Comparison of ENCODE assay signal across 30 cellular contexts in the genomic region with DNA sequence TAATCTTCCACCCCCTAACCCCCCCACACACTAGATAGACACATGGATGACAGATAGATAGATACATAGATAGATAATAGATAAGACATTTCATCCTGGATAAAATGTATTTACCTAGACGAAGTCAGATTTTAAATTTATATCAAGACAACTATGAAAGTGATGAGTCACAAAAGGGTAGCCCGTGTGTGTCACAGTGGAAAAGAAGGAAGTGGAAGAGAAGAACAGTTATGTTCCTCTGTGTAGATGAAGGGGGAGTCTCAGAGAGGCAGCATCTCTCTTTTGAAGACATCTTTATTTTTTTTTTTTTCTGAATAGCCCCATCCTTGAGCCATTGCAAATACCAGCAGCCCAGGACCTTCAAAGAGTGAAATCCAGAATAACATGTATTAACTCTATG.
"Had no signal": no experiment of that assay in that cellular context is flagged by ENCODE, and none has a peak within 500 bp of the region (broad histone marks: within the 10 kb centered on the region; RNA-seq: fewer than 3 reads in every experiment).

No MANE protein-coding gene starts in this region.

- H2AFZ ChIP-seq: neural progenitor cell, parathyroid adenoma had no signal

- H3K9me3 ChIP-seq: colonic mucosa, lower lobe of right lung, right atrium auricular region, testis, transverse colon had no signal

- DNase-seq: activated CD4-positive, alpha-beta memory T cell treated with anti-CD3 and anti-CD28 coated beads, Interleukin-2, amount 10 ng/mL, durations not matched to agents 7 days and 5 days; activated CD4-positive, alpha-beta T cell treated with anti-CD3 and anti-CD28 coated beads for 1 hour; activated CD4-positive, alpha-beta T cell treated with anti-CD3 and anti-CD28 coated beads, Interleukin-2, amount 10 ng/mL, durations not matched to agents 7 days and 5 days; activated CD8-positive, alpha-beta memory T cell treated with anti-CD3 and anti-CD28 coated beads, Interleukin-2, amount 50 U/mL, for 48 hours; activated gamma-delta T cell treated with Interleukin-2 at 50 U/mL for 16 hours; activated T-cell treated with anti-CD3 and anti-CD28 coated beads, Interleukin-2, amount 50 U/mL, for 4 hours; anterior cingulate cortex; colonic mucosa; dorsolateral prefrontal cortex; effector memory CD4-positive, alpha-beta T cell; glutamatergic neuron; left lung; lower lobe of right lung; mesendoderm; natural killer cell; occipital lobe; spleen; stimulated activated CD4-positive, alpha-beta T cell treated with anti-CD3 and anti-CD28 coated beads, Interleukin-2, amount 100 ng/mL, for 48 hours; stimulated activated naive CD8-positive, alpha-beta T cell treated with anti-CD3 and anti-CD28 coated beads, Interleukin-15, Interleukin-2, amounts not matched to agents 100 U/mL and 50 U/mL, for 24 hours; T-helper 2 cell; testis; transverse colon had no signal

- H3K36me3 ChIP-seq: colonic mucosa, left lung, lower lobe of right lung, neural progenitor cell, right atrium auricular region, spleen, transverse colon had no signal

- H3K4me3 ChIP-seq: colonic mucosa, dorsolateral prefrontal cortex, left lung, lower lobe of right lung, neural progenitor cell, right atrium auricular region, spleen, testis, transverse colon had no signal

- H3K9ac ChIP-seq: neural progenitor cell, parathyroid adenoma had no signal

- ATAC-seq: activated T-cell treated with anti-CD3 and anti-CD28 coated beads, Interleukin-2, amount 50 U/mL, for 4 hours; activated T-helper 17 cell treated with anti-CD3 and anti-CD28 coated beads, Interleukin-2, amount 50 U/mL, for 72 hours; left lung; lower lobe of right lung; natural killer cell; stimulated activated naive CD8-positive, alpha-beta T cell treated with anti-CD3 and anti-CD28 coated beads, Interleukin-15, Interleukin-2, amounts not matched to agents 100 U/mL and 50 U/mL, for 24 hours; WTC11 had no signal

- H3K4me2 ChIP-seq: neural progenitor cell had no signal

- H3K79me2 ChIP-seq: parathyroid adenoma had no signal

- H3K27me3 ChIP-seq: colonic mucosa, left lung, neural progenitor cell, right atrium auricular region, spleen, testis, transverse colon had no signal

- H3K27ac ChIP-seq: colonic mucosa, dorsolateral prefrontal cortex, left lung, lower lobe of right lung, neural progenitor cell, parathyroid adenoma, spleen, testis, transverse colon had no signal

- H3K4me1 ChIP-seq: colonic mucosa, left lung, lower lobe of right lung, neural progenitor cell, parathyroid adenoma, spleen, testis had no signal

- FAIRE-seq: bronchial epithelial cell, frontal cortex, islet of Langerhans had no signal
